ENCODE assay signal across 8 cellular contexts in genomic region chr1:193103759-193104495, GRCh38. TPM values are rescaled to one million over a fixed set of nuclear protein-coding genes. Genes with fewer than 3 reads are reported as not detected.
DNase-seq lines count a peak whose midpoint lies in the region; ATAC-seq, FAIRE-seq and TF ChIP-seq lines count a peak whose summit lies in the region.

No MANE protein-coding gene starts in this region.

- peaks cover 17% of the 10 kb centered on the region for H3K4me1 Mint-ChIP-seq in activated T-cell treated with anti-CD3 and anti-CD28 coated beads, Interleukin-2, amount 50 U/mL, for 4 hours (ENCODE audit: low read depth)

- no peak for ATAC-seq in activated T-cell treated with anti-CD3 and anti-CD28 coated beads, Interleukin-2, amount 50 U/mL, for 4 hours
- ATAC-seq in activated naive CD4-positive, alpha-beta T cell treated with anti-CD3 and anti-CD28 coated beads, Interleukin-2, amount 50 U/mL, for 72 hours = no peak

- H3K27ac ChIP-seq in keratinocyte (ENCODE audit: control insufficient read depth, insufficient read depth, low read length) = peak overlapping the region; percentile 77
- peak overlapping the region; percentile 86 for H3K27ac ChIP-seq in temporal lobe (ENCODE audit: low read depth, low read length)

- no peaks in the 10 kb centered on the region for H3K9me3 ChIP-seq in keratinocyte (ENCODE audit: control insufficient read depth, low read depth, low read length)

- peaks cover 8% of the 10 kb centered on the region for H3K4me1 ChIP-seq in keratinocyte (ENCODE audit: control insufficient read depth, extremely low read depth, insufficient read depth, low read length)

- FAIRE-seq in keratinocyte (lab: Jason Lieb, UNC) = no peak

- H3K36me3 Mint-ChIP-seq in activated T-cell treated with anti-CD3 and anti-CD28 coated beads, Interleukin-2, amount 50 U/mL, for 4 hours (ENCODE audit: insufficient read depth) = peaks cover 2% of the 10 kb centered on the region
- H3K36me3 Mint-ChIP-seq in activated naive CD4-positive, alpha-beta T cell treated with anti-CD3 and anti-CD28 coated beads, Interleukin-2, amount 50 U/mL, for 72 hours = no peaks in the 10 kb centered on the region

- H3K9me3 Mint-ChIP-seq in activated T-cell treated with anti-CD3 and anti-CD28 coated beads, Interleukin-2, amount 50 U/mL, for 4 hours = no peaks in the 10 kb centered on the region
- no peaks in the 10 kb centered on the region for H3K9me3 Mint-ChIP-seq in activated naive CD4-positive, alpha-beta T cell treated with anti-CD3 and anti-CD28 coated beads, Interleukin-2, amount 50 U/mL, for 72 hours

- peak overlapping the region; percentile 71 for H3K9ac ChIP-seq in keratinocyte (ENCODE audit: control insufficient read depth, extremely low read depth, insufficient read depth, low read length)

- peak overlapping the region; percentile 92 for H3K4me3 Mint-ChIP-seq in activated T-cell treated with anti-CD3 and anti-CD28 coated beads, Interleukin-2, amount 50 U/mL, for 4 hours

- no peaks in the 10 kb centered on the region for H3K27me3 Mint-ChIP-seq in activated T-cell treated with anti-CD3 and anti-CD28 coated beads, Interleukin-2, amount 50 U/mL, for 4 hours (ENCODE audit: low read depth)

- peaks cover 24% of the 10 kb centered on the region for H3K79me2 ChIP-seq in keratinocyte (ENCODE audit: control insufficient read depth, insufficient read depth, low read length)

- no peaks in the 10 kb centered on the region for H3K9me1 ChIP-seq in keratinocyte (ENCODE audit: control insufficient read depth, extremely low read depth, insufficient read depth, low read length)

- H3K4me2 ChIP-seq in keratinocyte (ENCODE audit: control insufficient read depth, extremely low read depth, insufficient read depth, low read depth, low read length) = peak overlapping the region; percentile 79

- no peak for DNase-seq in activated T-cell treated with anti-CD3 and anti-CD28 coated beads, Interleukin-2, amount 50 U/mL, for 4 hours
- DNase-seq in activated T-cell treated with anti-CD3 and anti-CD28 coated beads for 4 hours (no peak), keratinocyte (ENCODE audit: low read depth, low spot score) (no peak), GM10266 (ENCODE audit: extremely low spot score) (no peak), SW 1271 (lab: John Stamatoyannopoulos, UW) (no peak)
- DNase-seq in activated naive CD4-positive, alpha-beta T cell treated with anti-CD3 and anti-CD28 coated beads, Interleukin-2, amount 50 U/mL, for 72 hours (ENCODE audit: low spot score in 2 of 2) = no peak
- no peak for DNase-seq in activated CD8-positive, alpha-beta memory T cell treated with anti-CD3 and anti-CD28 coated beads for 24 hours

- TF ChIP-seq CTCF in keratinocyte (optimal IDR thresholded peaks at IDR 0.05 in 1 of 3, IDR thresholded peaks at IDR 0.05 in 1 of 3, conservative IDR thresholded peaks at IDR 0.05 in 1 of 3; ENCODE audit: extremely low read depth in 1 of 3, insufficient read depth in 2 of 3, low read length in 3 of 3) = no peak
- no peak for TF ChIP-seq CTCF in GM10266 (IDR thresholded peaks at IDR 0.05; ENCODE audit: control insufficient read depth, insufficient read depth, low read depth, missing control alignments)

- no peaks in the 10 kb centered on the region for H3K27me3 ChIP-seq in keratinocyte (ENCODE audit: control insufficient read depth, extremely low read depth, insufficient read depth, low read length)

- peak overlapping the region; percentile 94 for H2AFZ ChIP-seq in keratinocyte (ENCODE audit: control insufficient read depth, low read length)

- H3K27ac Mint-ChIP-seq in activated naive CD4-positive, alpha-beta T cell treated with anti-CD3 and anti-CD28 coated beads, Interleukin-2, amount 50 U/mL, for 72 hours = peak overlapping the region; percentile 38 to 81

- H3K36me3 ChIP-seq in keratinocyte (ENCODE audit: control insufficient read depth in 2 of 2, extremely low read depth in 1 of 2, insufficient read depth in 2 of 2, low read length in 2 of 2) = peaks cover 8 to 10% of the 10 kb centered on the region in 2 experiments

- H3K4me3 ChIP-seq in keratinocyte (ENCODE audit: control insufficient read depth in 2 of 3, extremely low read depth in 1 of 3, insufficient read depth in 2 of 3, low read depth in 1 of 3, low read length in 3 of 3) = peak overlapping the region; percentile 68 to 81 (median 80)

- dilution Hi-C loops in keratinocyte (cut with MboI; ENCODE audit: extremely low pct_ligation_motif_present, low sequenced_read_pairs) = no loop called here

- H4K20me1 ChIP-seq in keratinocyte (ENCODE audit: control insufficient read depth, extremely low read depth, insufficient read depth, low read length) = no peaks in the 10 kb centered on the region

RNA-seq across cellular contexts. Expression of gene GLRX2, which starts 1.3 kb away (rescaled TPM):
- 10 to 100 TPM; 21.4 to 29.3 (median 29.3) TPM for total RNA-seq in activated T-cell treated with anti-CD3 and anti-CD28 coated beads, Interleukin-2, amount 50 U/mL, for 4 hours
- total RNA-seq in activated naive CD4-positive, alpha-beta T cell treated with anti-CD3 and anti-CD28 coated beads, Interleukin-2, amount 50 U/mL, for 72 hours = 10 to 100 TPM; 18.6 to 32.2 TPM
- polyA plus RNA-seq in keratinocyte = 13.3 to 29.2 TPM (median 13.4 TPM) in 3 replicates
- polyA plus RNA-seq in keratinocyte (2011; ENCODE audit: low read depth) = 6.7 TPM
- polyA plus RNA-seq in keratinocyte (2011; cell fraction: cytosol; rRNA removed) = 13.4 and 23.0 TPM in 2 replicates
- polyA plus RNA-seq in keratinocyte (2011; cell fraction: nucleus; rRNA removed) = 5.1 and 11.5 TPM in 2 replicates
- polyA plus RNA-seq in keratinocyte (2012; ENCODE audit: low replicate concordance) = 22.6 and 25.9 TPM in 2 replicates
- 0.23 to 3.4 TPM (median 1.2 TPM) in 3 replicates for polyA minus RNA-seq in keratinocyte
- polyA minus RNA-seq in keratinocyte (2011; cell fraction: cytosol; rRNA and poly(A)+ RNA removed) = 7.9 TPM
- polyA minus RNA-seq in keratinocyte (2011; cell fraction: nucleus; rRNA and poly(A)+ RNA removed) = 1.7 and 2.5 TPM in 2 replicates
- 12.0 TPM for total RNA-seq in temporal lobe

RNA-seq across cellular contexts. Expression of gene CDC73, which starts 17.9 kb away (rescaled TPM):
- total RNA-seq in activated T-cell treated with anti-CD3 and anti-CD28 coated beads, Interleukin-2, amount 50 U/mL, for 4 hours = 10 to 100 TPM; 50.5 to 61.4 (median 58.0) TPM
- 10 to 100 TPM; 36.0 to 56.4 TPM for total RNA-seq in activated naive CD4-positive, alpha-beta T cell treated with anti-CD3 and anti-CD28 coated beads, Interleukin-2, amount 50 U/mL, for 72 hours
- polyA plus RNA-seq in keratinocyte = 27.2 to 45.3 TPM (median 42.1 TPM) in 3 replicates
- polyA plus RNA-seq in keratinocyte (2011; ENCODE audit: low read depth) = 54.4 TPM
- 30.4 and 52.7 TPM in 2 replicates for polyA plus RNA-seq in keratinocyte (2011; cell fraction: cytosol; rRNA removed)
- polyA plus RNA-seq in keratinocyte (2011; cell fraction: nucleus; rRNA removed) = 30.3 and 51.8 TPM in 2 replicates
- 26.9 and 34.9 TPM in 2 replicates for polyA plus RNA-seq in keratinocyte (2012; ENCODE audit: low replicate concordance)
- 7.9 to 72.8 TPM (median 25.4 TPM) in 3 replicates for polyA minus RNA-seq in keratinocyte
- polyA minus RNA-seq in keratinocyte (2011; cell fraction: cytosol; rRNA and poly(A)+ RNA removed) = 35.9 TPM
- 23.4 and 50.7 TPM in 2 replicates for polyA minus RNA-seq in keratinocyte (2011; cell fraction: nucleus; rRNA and poly(A)+ RNA removed)
- total RNA-seq in temporal lobe = 31.7 TPM

RNA-seq across cellular contexts. Expression of gene RO60, which starts 44.5 kb away (rescaled TPM):
- 10 to 100 TPM; 60.8 to 75.0 (median 61.1) TPM for total RNA-seq in activated T-cell treated with anti-CD3 and anti-CD28 coated beads, Interleukin-2, amount 50 U/mL, for 4 hours
- total RNA-seq in activated naive CD4-positive, alpha-beta T cell treated with anti-CD3 and anti-CD28 coated beads, Interleukin-2, amount 50 U/mL, for 72 hours = 10 to 100 TPM; 48.2 to 68.9 TPM
- polyA plus RNA-seq in keratinocyte = 22.0 to 27.1 TPM (median 25.6 TPM) in 3 replicates
- 52.1 TPM for polyA plus RNA-seq in keratinocyte (2011; ENCODE audit: low read depth)
- polyA plus RNA-seq in keratinocyte (2011; cell fraction: cytosol; rRNA removed) = 8.3 and 14.8 TPM in 2 replicates
- 16.1 and 25.5 TPM in 2 replicates for polyA plus RNA-seq in keratinocyte (2011; cell fraction: nucleus; rRNA removed)
- 21.4 and 26.2 TPM in 2 replicates for polyA plus RNA-seq in keratinocyte (2012; ENCODE audit: low replicate concordance)
- polyA minus RNA-seq in keratinocyte = 19.3 to 101 TPM (median 77.2 TPM) in 3 replicates
- 78.5 TPM for polyA minus RNA-seq in keratinocyte (2011; cell fraction: cytosol; rRNA and poly(A)+ RNA removed)
- polyA minus RNA-seq in keratinocyte (2011; cell fraction: nucleus; rRNA and poly(A)+ RNA removed) = 71.5 and 109 TPM in 2 replicates
- 215 TPM for total RNA-seq in temporal lobe

RNA-seq across cellular contexts. Expression of gene UCHL5, which starts 44.8 kb away (rescaled TPM):
- 100 to 1,000 TPM in 1 of 3 donors, 10 to 100 TPM in 2; 87.3 to 108 (median 87.8) TPM for total RNA-seq in activated T-cell treated with anti-CD3 and anti-CD28 coated beads, Interleukin-2, amount 50 U/mL, for 4 hours
- 10 to 100 TPM; 41.6 to 71.9 TPM for total RNA-seq in activated naive CD4-positive, alpha-beta T cell treated with anti-CD3 and anti-CD28 coated beads, Interleukin-2, amount 50 U/mL, for 72 hours
- 26.5 to 53.7 TPM (median 34.0 TPM) in 3 replicates for polyA plus RNA-seq in keratinocyte
- 127 TPM for polyA plus RNA-seq in keratinocyte (2011; ENCODE audit: low read depth)
- polyA plus RNA-seq in keratinocyte (2011; cell fraction: cytosol; rRNA removed) = 29.5 and 41.1 TPM in 2 replicates
- polyA plus RNA-seq in keratinocyte (2011; cell fraction: nucleus; rRNA removed) = 17.4 and 34.8 TPM in 2 replicates
- polyA plus RNA-seq in keratinocyte (2012; ENCODE audit: low replicate concordance) = 25.8 and 42.4 TPM in 2 replicates
- polyA minus RNA-seq in keratinocyte = 2.1 to 34.2 TPM (median 19.2 TPM) in 3 replicates
- polyA minus RNA-seq in keratinocyte (2011; cell fraction: cytosol; rRNA and poly(A)+ RNA removed) = 23.0 TPM
- polyA minus RNA-seq in keratinocyte (2011; cell fraction: nucleus; rRNA and poly(A)+ RNA removed) = 26.3 and 51.0 TPM in 2 replicates
- total RNA-seq in temporal lobe = 43.5 TPM
